1 cellular context compared by ENCODE assay signal in genomic region chr16:49588729-49589384, GRCh38.
TF ChIP-seq lines count a peak whose summit lies in the region.

No MANE protein-coding gene starts in this region.

TF ChIP-seq in H1, 55 proteins besides CTCF, POLR2A, EP300 and RAD21:
- TF ChIP-seq SUZ12 (IDR thresholded peaks at IDR 0.05; ENCODE audit: low read length) (no peak), TEAD4 (IDR thresholded peaks at IDR 0.05; ENCODE audit: low read depth, low read length) (peak; percentile 85), TAF7 (optimal IDR thresholded peaks at IDR 0.05; ENCODE audit: borderline replicate concordance, low read depth, low read length) (no peak), RFX5 (IDR thresholded peaks at IDR 0.05; ENCODE audit: borderline replicate concordance, low read depth, low read length) (no peak), SRF (IDR thresholded peaks at IDR 0.05; ENCODE audit: low read depth, low read length) (0 out of 2 replicates have a peak, but pooled peaks have one; percentile 35), SP1 (IDR thresholded peaks at IDR 0.05; ENCODE audit: low read depth, low read length) (peak; percentile 59; the same call in 1 of the 2 replicates), SIX5 (IDR thresholded peaks at IDR 0.05; ENCODE audit: low read depth, low read length) (no peak), TCF12 (IDR thresholded peaks at IDR 0.05; ENCODE audit: low read depth, low read length) (no peak), CHD2 (IDR thresholded peaks at IDR 0.05; ENCODE audit: low read length) (no peak), SAP30 (IDR thresholded peaks at IDR 0.05; ENCODE audit: insufficient read depth, insufficient replicate concordance, low read length) (no peak), PHF8 (conservative IDR thresholded peaks at IDR 0.05; ENCODE audit: low read depth, low read length) (no peak), USF2 (IDR thresholded peaks at IDR 0.05; ENCODE audit: low read length) (no peak), CBX5 (IDR thresholded peaks at IDR 0.05; ENCODE audit: low read depth, low read length) (no peak), JUND (IDR thresholded peaks at IDR 0.05; ENCODE audit: low read length) (peak; percentile 53; the same call in 1 of the 2 replicates), SIN3A (conservative IDR thresholded peaks at IDR 0.05 in 1 of 2, IDR thresholded peaks at IDR 0.05 in 1 of 2; ENCODE audit: low read depth in 1 of 2, low read length in 2 of 2) (no peak), RXRA (IDR thresholded peaks at IDR 0.05; ENCODE audit: insufficient read depth, low read depth, low read length) (no peak), HDAC2 (IDR thresholded peaks at IDR 0.05; ENCODE audit: borderline replicate concordance in 1 of 2, low read depth in 2 of 2, low read length in 2 of 2) (peak in 1 of 2 experiments; percentile 70; a peak in 1 of 4 replicates), ASH2L (IDR thresholded peaks at IDR 0.05; ENCODE audit: low read length) (peak; percentile 70), BCL11A (IDR thresholded peaks at IDR 0.05; ENCODE audit: low read depth in 2 of 2, low read length in 2 of 2) (no peak), ATF2 (IDR thresholded peaks at IDR 0.05; ENCODE audit: low read length) (no peak), MAFK (IDR thresholded peaks at IDR 0.05; ENCODE audit: low read depth, low read length) (no peak), GTF2F1 (IDR thresholded peaks at IDR 0.05; ENCODE audit: borderline replicate concordance, low read depth, low read length) (no peak), JUN (IDR thresholded peaks at IDR 0.05; ENCODE audit: low read depth, low read length) (no peak; the same call in 1 of the 2 replicates), POU5F1 (IDR thresholded peaks at IDR 0.05; ENCODE audit: low read depth, low read length) (no peak), CHD1 (IDR thresholded peaks at IDR 0.05; ENCODE audit: low read depth, low read length) (no peak), ZNF274 (IDR thresholded peaks at IDR 0.05; ENCODE audit: borderline replicate concordance, extremely low read depth, low read length) (no peak), RNF2 (IDR thresholded peaks at IDR 0.05; ENCODE audit: borderline replicate concordance, low read depth, low read length, missing control alignments, poor library complexity, severe bottlenecking) (no peak), YY1 (IDR thresholded peaks at IDR 0.05; ENCODE audit: low read depth, low read length) (no peak), SP4 (IDR thresholded peaks at IDR 0.05; ENCODE audit: low read length) (no peak), NANOG (IDR thresholded peaks at IDR 0.05; ENCODE audit: insufficient read depth, low read depth, low read length, poor library complexity, severe bottlenecking) (no peak), EGR1 (IDR thresholded peaks at IDR 0.05; ENCODE audit: borderline replicate concordance, low read depth, low read length) (no peak), POLR2AphosphoS5 (IDR thresholded peaks at IDR 0.05; ENCODE audit: low read depth, low read length) (no peak), HDAC6 (IDR thresholded peaks at IDR 0.05; ENCODE audit: low read depth, low read length) (no peak), CTBP2 (IDR thresholded peaks at IDR 0.05; ENCODE audit: borderline replicate concordance, insufficient read depth, insufficient read length, low read length) (no peak), ATF3 (IDR thresholded peaks at IDR 0.05; ENCODE audit: insufficient read depth, low read depth, low read length) (no peak), GABPA (IDR thresholded peaks at IDR 0.05; ENCODE audit: borderline replicate concordance, insufficient read depth, low read length) (no peak), RBBP5 (IDR thresholded peaks at IDR 0.05; ENCODE audit: borderline replicate concordance, low read depth, low read length) (no peak), SIRT6 (IDR thresholded peaks at IDR 0.05; ENCODE audit: low read length) (no peak), BACH1 (IDR thresholded peaks at IDR 0.05; ENCODE audit: low read length) (no peak), KDM4A (IDR thresholded peaks at IDR 0.05; ENCODE audit: low read depth, low read length, severe bottlenecking) (no peak), NRF1 (IDR thresholded peaks at IDR 0.05; ENCODE audit: low read depth, low read length) (no peak), CEBPB (IDR thresholded peaks at IDR 0.05; ENCODE audit: low read depth, low read length) (no peak), TBP (IDR thresholded peaks at IDR 0.05; ENCODE audit: low read depth, low read length) (no peak), CHD7 (IDR thresholded peaks at IDR 0.05; ENCODE audit: insufficient replicate concordance, low read length) (no peak)
TF ChIP-seq in H1: peak in this region for 6.
